ENCODE assay signal across 8 cellular contexts in the genomic region with DNA sequence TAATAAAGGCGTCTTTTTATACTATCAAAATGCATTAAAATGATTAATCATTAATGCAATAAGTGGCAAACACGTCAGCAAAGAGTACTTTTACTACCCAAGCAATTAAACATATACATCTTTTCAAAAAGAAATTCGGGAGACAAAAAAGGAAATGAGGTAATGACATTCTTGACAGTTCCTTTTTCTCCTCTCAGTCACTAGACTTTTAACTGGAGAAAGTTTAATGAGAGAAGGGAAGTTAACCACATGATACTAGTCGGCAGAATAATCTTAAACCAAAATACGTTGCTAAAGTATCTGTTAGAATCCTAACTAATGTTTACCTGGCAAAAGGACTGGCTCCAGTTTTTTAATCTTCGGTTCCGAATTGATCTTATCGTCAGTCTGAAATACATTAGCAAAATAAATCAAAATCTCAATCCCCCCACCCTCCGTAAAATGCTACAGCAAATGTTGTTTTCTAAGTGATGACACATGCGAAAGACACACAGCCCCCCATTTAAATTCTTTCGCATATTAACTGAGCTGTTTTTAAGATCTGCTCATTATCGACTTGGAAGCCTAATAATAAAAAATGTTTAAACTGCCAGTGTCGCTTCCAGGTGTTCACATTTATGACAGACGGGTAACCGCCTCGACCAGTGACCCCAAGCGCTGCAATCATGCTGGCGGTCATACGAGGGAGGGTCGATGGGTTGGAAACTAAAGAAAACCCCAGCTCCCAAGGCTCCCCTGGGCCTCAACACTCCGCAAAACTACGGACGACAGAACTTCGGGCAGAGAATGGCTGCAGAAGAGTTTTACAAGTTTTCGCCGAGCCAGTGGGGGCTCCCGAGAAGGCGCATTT. TPM values are rescaled to one million over a fixed set of nuclear protein-coding genes. Genes with fewer than 3 reads are reported as not detected.
DNase-seq lines count a peak whose midpoint lies in the region; ATAC-seq and TF ChIP-seq lines count a peak whose summit lies in the region.

No MANE protein-coding gene starts in this region.

- H3K27ac ChIP-seq in coronary artery (peak overlapping the region; percentile 88 to 94), mesodermal cell (ENCODE audit: low read depth, low read length, severe bottlenecking) (peak overlapping the region; percentile 91), vagina (peak overlapping the region; percentile 96)

- WGBS in mesodermal cell (ENCODE audit: insufficient coverage in 2 of 2), 2 experiments: 5 to 7% methylated on average over 14 to 22 of the region's 28 CpGs

- H3K9me3 ChIP-seq in BE2C (no peaks in the 10 kb centered on the region), mesodermal cell (ENCODE audit: control insufficient read depth, low read length) (no peaks in the 10 kb centered on the region), vagina (no peaks in the 10 kb centered on the region)

- ATAC-seq in GM21526 (IDR thresholded peaks at IDR 0.05; ENCODE audit: low FRiP score, unreplicated experiment): peak; percentile 15

- intact Hi-C loops in vagina (cut with DNase I): no loop called here

- no peaks in the 10 kb centered on the region for H3K4me1 ChIP-seq in BE2C
- H3K4me1 ChIP-seq in mesodermal cell (ENCODE audit: control insufficient read depth, insufficient read depth, low read length, poor library complexity, severe bottlenecking): peaks cover 6% of the 10 kb centered on the region
- peaks cover 47% of the 10 kb centered on the region for H3K4me1 ChIP-seq in vagina

- no peak for TF ChIP-seq POLR2A in vagina (IDR thresholded peaks at IDR 0.05)

- H3K27me3 ChIP-seq in BE2C (no peaks in the 10 kb centered on the region), vagina (no peaks in the 10 kb centered on the region)

- no peak for DNase-seq in BE2C
- DNase-seq in OCI-M1 (lab: John Stamatoyannopoulos, UW): peak; percentile 63
- no peak for DNase-seq in coronary artery (ENCODE audit: low spot score)
- no peak for DNase-seq in vagina (ENCODE audit: extremely low spot score in 2 of 2)
- no peak for DNase-seq in DMS 273 treated with DMSO at 0.1 percent for 48 hours (lab: John Stamatoyannopoulos, UW)
- DNase-seq in G401 (ENCODE audit: low spot score): no peak

- in situ Hi-C loops in G401 (cut with HindIII; ENCODE audit: low sequenced_read_pairs): no loop called here

- H3K36me3 ChIP-seq in BE2C (no peaks in the 10 kb centered on the region), mesodermal cell (ENCODE audit: control insufficient read depth, insufficient read depth, low read length) (peaks cover 29% of the 10 kb centered on the region), vagina (peaks cover 0 to 8% of the 10 kb centered on the region in 2 donors)

- TF ChIP-seq CTCF in BE2C (IDR thresholded peaks at IDR 0.05; ENCODE audit: low read depth, low read length) (no peak), coronary artery (IDR thresholded peaks at IDR 0.05) (no peak), vagina (IDR thresholded peaks at IDR 0.05) (no peak)

- H3K4me3 ChIP-seq in BE2C (ENCODE audit: low read depth, low read length): peak overlapping the region; percentile 94
- peak overlapping the region; percentile 83 for H3K4me3 ChIP-seq in coronary artery
- H3K4me3 ChIP-seq in mesodermal cell (ENCODE audit: extremely low read depth, insufficient read depth, low read length, poor library complexity, severe bottlenecking): peak overlapping the region; percentile 88
- H3K4me3 ChIP-seq in vagina: peak overlapping the region; percentile 91 to 99

RNA-seq across cellular contexts. Expression of a gene that starts 0.8 kb away (rescaled TPM):
- 13.1 TPM for polyA plus RNA-seq in BE2C (2012; ENCODE audit: insufficient read depth, insufficient read length, low read depth)
- polyA plus RNA-seq in mesodermal cell (2013, experiment 1 of 2): 13.5 TPM
- polyA plus RNA-seq in mesodermal cell (2013, experiment 2 of 2): 14.5 TPM
- 29.2 TPM for total RNA-seq in vagina
- total RNA-seq in G401 (2014; rRNA removed; shearing (Covaris generic)): 10.8 and 12.0 TPM in 2 replicates
